8 cellular contexts compared by ENCODE assay signal in genomic region chr5:65480306-65480865, GRCh38. TPM values are rescaled to one million over a fixed set of nuclear protein-coding genes. Genes with fewer than 3 reads are reported as not detected.
A peak's percentile ranks its signal among the peaks of the same experiment; 100 is the strongest.
DNase-seq lines count a peak whose midpoint lies in the region; ATAC-seq and TF ChIP-seq lines count a peak whose summit lies in the region.

No MANE protein-coding gene starts in this region.

- 0 to 1% (median 1%) methylated on average over 15 of the region's 15 CpGs for WGBS in stomach, 5 donors

- TF ChIP-seq CTCF in lower lobe of right lung (IDR thresholded peaks at IDR 0.05), result no peak
- no peak for TF ChIP-seq CTCF in stomach (IDR thresholded peaks at IDR 0.05)

- H3K27me3 ChIP-seq in lower lobe of right lung (ENCODE audit: low read depth) (no peaks in the 10 kb centered on the region), stomach (no peaks in the 10 kb centered on the region)

- H3K4me1 ChIP-seq in lower lobe of right lung, result peaks cover 18% of the 10 kb centered on the region
- H3K4me1 ChIP-seq in stomach, result peaks cover 8 to 35% (median 24%) of the 10 kb centered on the region in 4 donors

- ATAC-seq in GM18868 (IDR thresholded peaks at IDR 0.05; ENCODE audit: unreplicated experiment), result peak; percentile 35
- ATAC-seq in lower lobe of right lung, result peak; percentile 28 to 38
- no peak for ATAC-seq in GM18520 (IDR thresholded peaks at IDR 0.05; ENCODE audit: unreplicated experiment)

- H3K4me3 ChIP-seq in lower lobe of right lung (peak overlapping the region; percentile 60), stomach (peak overlapping the region; percentile 49 to 62 (median 59))

- intact Hi-C loops in lower lobe of right lung (cut with DNase I), result loop anchor here (10.0 kb wide), 1 partner anchor 666 kb away; no protein-coding TSS in a partner anchor
- intact Hi-C loops in stomach (cut with DNase I; ENCODE audit: low total_unique reads), result loop anchor here (5.0 to 10.0 kb wide), 3 partner anchors 376 to 846 kb away; no protein-coding TSS in a partner anchor

- TF ChIP-seq EP300 in stomach (IDR thresholded peaks at IDR 0.05), result no peak

- H3K36me3 ChIP-seq in KOPT-K1 (ENCODE audit: insufficient read depth, low read length), result no peaks in the 10 kb centered on the region
- no peaks in the 10 kb centered on the region for H3K36me3 ChIP-seq in lower lobe of right lung
- no peaks in the 10 kb centered on the region for H3K36me3 ChIP-seq in stomach

- DNase-seq in AG08395 (ENCODE audit: low spot score), result peak; percentile 24
- DNase-seq in T-helper 9 cell, result peak; percentile 28
- DNase-seq in effector CD8-positive, alpha-beta T cell (lab: John Stamatoyannopoulos, UW), result peak; percentile 8
- peak; percentile 70 for DNase-seq in lower lobe of right lung
- DNase-seq in stomach, result peak; percentile 72

- no peak for TF ChIP-seq POLR2A in stomach (IDR thresholded peaks at IDR 0.05)

- peak overlapping the region; percentile 45 for H3K27ac ChIP-seq in KOPT-K1 (ENCODE audit: low read depth, low read length, poor library complexity, severe bottlenecking)
- peak overlapping the region; percentile 59 for H3K27ac ChIP-seq in lower lobe of right lung
- peak overlapping the region; percentile 24 to 93 (median 83) for H3K27ac ChIP-seq in stomach

- H3K9me3 ChIP-seq in KOPT-K1 (ENCODE audit: insufficient read depth, low read length, poor library complexity, severe bottlenecking), result no peaks in the 10 kb centered on the region
- no peaks in the 10 kb centered on the region for H3K9me3 ChIP-seq in lower lobe of right lung
- no peaks in the 10 kb centered on the region for H3K9me3 ChIP-seq in stomach

RNA-seq across cellular contexts. Expression of gene ADAMTS6, which starts 1.3 kb away (rescaled TPM):
- total RNA-seq in lower lobe of right lung (3.0 TPM), stomach (10 to 100 TPM in 2 of 5 donors, 1 to 10 TPM in 1, under 1 TPM in 1, not detected in 1; 0.58 to 43.3 (median 15.0) TPM)
- under 1 TPM; 0.15 to 0.25 (median 0.23) TPM for polyA plus RNA-seq in stomach

Comparison
In these comparisons a context has a peak if more than half of its experiments do, and no peak if none do; other contexts are left out.
1. DNase-seq: peak in every context shown above with its lines; median percentile 72 in stomach; 70 in lower lobe of right lung; 28 in T-helper 9 cell; 24 in AG08395; 8 in effector CD8-positive, alpha-beta T cell.